In genomic region chrX:153794018-153794896, GRCh38 we compare ENCODE assay signal across 8 cellular contexts.
A peak's percentile ranks its signal among the peaks of the same experiment; 100 is the strongest.
DNase-seq lines count a peak whose midpoint lies in the region; ATAC-seq lines count a peak whose summit lies in the region.

Gene IDH3G (minus strand): TSS chrX:153794375. CDS start chrX:153794326, 49 bp downstream.
Gene SSR4 (plus strand): TSS chrX:153794668. CDS start chrX:153794688, 20 bp downstream.

- no peaks in the 10 kb centered on the region for H3K27me3 Mint-ChIP-seq in central memory CD8-positive, alpha-beta T cell

- DNase-seq in AG08396 (ENCODE audit: low spot score) (peak; percentile 98), NCI-H345 treated with DMSO at 0.1 percent for 48 hours (lab: John Stamatoyannopoulos, UW; ENCODE audit: unreplicated experiment) (peak; percentile 91), iris pigment epithelial cell (ENCODE audit: low read depth) (peak; percentile 93)
- peak; percentile 83 for DNase-seq in activated CD4-positive, CD25-positive, alpha-beta regulatory T cell treated with anti-CD3 and anti-CD28 coated beads, Interleukin-2, amount 50 U/mL, for 16 hours (ENCODE audit: low read depth, low spot score)
- peak; percentile 82 to 93 for DNase-seq in central memory CD8-positive, alpha-beta T cell (ENCODE audit: low spot score in 2 of 2)
- peak; percentile 82 to 86 for DNase-seq in stimulated activated CD4-positive, alpha-beta T cell treated with anti-CD3 and anti-CD28 coated beads, Interleukin-12 subunit alpha, Interleukin-12 subunit beta, amount 100 ng/mL, for 24 hours (ENCODE audit: low read depth in 2 of 2)

- H3K36me3 Mint-ChIP-seq in central memory CD8-positive, alpha-beta T cell (ENCODE audit: insufficient read depth) = peaks cover 15% of the 10 kb centered on the region

- peak within 1 kb of the TSS; percentile 88 for H3K4me3 Mint-ChIP-seq in central memory CD8-positive, alpha-beta T cell

- ATAC-seq in GM19023 (IDR thresholded peaks at IDR 0.05; ENCODE audit: unreplicated experiment) (peak; percentile 89), HG03280 (IDR thresholded peaks at IDR 0.05; ENCODE audit: unreplicated experiment) (peak; percentile 88)
- peak; percentile 93 for ATAC-seq in central memory CD8-positive, alpha-beta T cell (replicated peaks; ENCODE audit: extremely low read depth, poor library complexity, severe bottlenecking)

- peaks cover 15% of the 10 kb centered on the region for H3K4me1 Mint-ChIP-seq in central memory CD8-positive, alpha-beta T cell

- H3K27ac Mint-ChIP-seq in central memory CD8-positive, alpha-beta T cell (ENCODE audit: low read depth) = peak within 1 kb of the TSS; percentile 95

- no peaks in the 10 kb centered on the region for H3K9me3 Mint-ChIP-seq in central memory CD8-positive, alpha-beta T cell

Comparison
In these comparisons a context has a peak if more than half of its experiments do, and no peak if none do; other contexts are left out.
1. Peak in every context shown above with its lines: DNase-seq and ATAC-seq.